8 cellular contexts compared by ENCODE assay signal in genomic region chr7:24842449-24843241, GRCh38.
A peak's percentile ranks its signal among the peaks of the same experiment; 100 is the strongest.
DNase-seq lines count a peak whose midpoint lies in the region; ATAC-seq, FAIRE-seq and TF ChIP-seq lines count a peak whose summit lies in the region.
"Had no signal": no experiment of that assay in that cellular context is flagged by ENCODE, and none has a peak within 500 bp of the region (broad histone marks: within the 10 kb centered on the region; RNA-seq: fewer than 3 reads in every experiment).

No MANE protein-coding gene starts in this region.

- H3K9ac ChIP-seq in neural progenitor cell, result no peak overlapping the region

- H3F3A ChIP-seq in neural progenitor cell (ENCODE audit: low read depth), result peaks cover 5% of the 10 kb centered on the region

- no peaks in the 10 kb centered on the region for H3K27me3 ChIP-seq in neural progenitor cell
- H3K27me3 ChIP-seq: cardiac muscle cell had no signal

- H3K9me3 ChIP-seq in neural progenitor cell (ENCODE audit: low read depth), result no peaks in the 10 kb centered on the region

- peak; percentile 76 for FAIRE-seq in RCC 7860 (lab: Jason Lieb, UNC)

- DNase-seq in RCC 7860 (ENCODE audit: low spot score) (peak; percentile 89), neural progenitor cell (ENCODE audit: low spot score) (peak; percentile 36), NCI-H1105 (lab: John Stamatoyannopoulos, UW) (no peak), SHP77 (lab: John Stamatoyannopoulos, UW) (no peak)
- DNase-seq in activated CD4-positive, alpha-beta T cell treated with anti-CD3 and anti-CD28 coated beads for 1 hour, result no peak

- TF ChIP-seq CTCF in neural progenitor cell (IDR thresholded peaks at IDR 0.05), result no peak

- no peak overlapping the region for H3K27ac ChIP-seq in neural progenitor cell
- H3K27ac ChIP-seq: cardiac muscle cell had no signal

- peaks cover 23% of the 10 kb centered on the region for H3K4me1 ChIP-seq in neural progenitor cell

- no peak overlapping the region for H2AFZ ChIP-seq in neural progenitor cell (replicated peaks)

- H3K4me3 ChIP-seq in neural progenitor cell, result no peak overlapping the region
- H3K4me3 ChIP-seq: cardiac muscle cell had no signal

- H3K27me3 Mint-ChIP-seq in neural progenitor cell (ENCODE audit: insufficient read depth, low read depth), result peaks cover under 1% of the 10 kb centered on the region

- H3K79me2 ChIP-seq in neural progenitor cell (ENCODE audit: low read depth), result no peaks in the 10 kb centered on the region

- H4K20me1 ChIP-seq in neural progenitor cell (ENCODE audit: low read depth), result no peaks in the 10 kb centered on the region

- H3K4me2 ChIP-seq in neural progenitor cell, result peak overlapping the region; percentile 16

- H3K27ac Mint-ChIP-seq in neural progenitor cell, result peak overlapping the region; percentile 96

- H3K4me3 Mint-ChIP-seq in neural progenitor cell, result peak overlapping the region; percentile 13

- peaks cover 5% of the 10 kb centered on the region for H3K36me3 Mint-ChIP-seq in neural progenitor cell

- peaks cover 35% of the 10 kb centered on the region for H3K4me1 Mint-ChIP-seq in neural progenitor cell

- peak; percentile 41 for ATAC-seq in GM18873 (IDR thresholded peaks at IDR 0.05; ENCODE audit: low FRiP score, unreplicated experiment)
- ATAC-seq in HG02759 (IDR thresholded peaks at IDR 0.05; ENCODE audit: unreplicated experiment), result peak; percentile 70

- no peaks in the 10 kb centered on the region for H3K9me3 Mint-ChIP-seq in neural progenitor cell

- no peaks in the 10 kb centered on the region for H3K36me3 ChIP-seq in neural progenitor cell
- H3K36me3 ChIP-seq: cardiac muscle cell had no signal

Comparison
In these comparisons a context has a peak if more than half of its experiments do, and no peak if none do; other contexts are left out.
1. DNase-seq: peak in RCC 7860 (single experiment) and neural progenitor cell (single experiment); none in NCI-H1105 (single experiment), SHP77 (0 of 2) and activated CD4-positive, alpha-beta T cell treated with anti-CD3 and anti-CD28 coated beads for 1 hour (single experiment).